In genomic region chr1:89609339-89609725, GRCh38 we compare ENCODE assay signal across 1 cellular context.
TF ChIP-seq lines count a peak whose summit lies in the region.

No MANE protein-coding gene starts in this region.

TF ChIP-seq in H1, 55 proteins besides CTCF, POLR2A, EP300 and RAD21:
- TF ChIP-seq EGR1 (IDR thresholded peaks at IDR 0.05; ENCODE audit: borderline replicate concordance, low read depth, low read length) = no peak
- no peak for TF ChIP-seq KDM5A (IDR thresholded peaks at IDR 0.05; ENCODE audit: low read length)
- TF ChIP-seq EZH2 (IDR thresholded peaks at IDR 0.05; ENCODE audit: low read depth, low read length, severe bottlenecking) = no peak
- no peak for TF ChIP-seq SRF (IDR thresholded peaks at IDR 0.05; ENCODE audit: low read depth, low read length)
- no peak for TF ChIP-seq CHD2 (IDR thresholded peaks at IDR 0.05; ENCODE audit: low read length)
- no peak for TF ChIP-seq TEAD4 (IDR thresholded peaks at IDR 0.05; ENCODE audit: low read depth, low read length)
- TF ChIP-seq BRCA1 (IDR thresholded peaks at IDR 0.05; ENCODE audit: low read depth, low read length) = no peak
